ENCODE assay signal across 8 cellular contexts in the genomic region with DNA sequence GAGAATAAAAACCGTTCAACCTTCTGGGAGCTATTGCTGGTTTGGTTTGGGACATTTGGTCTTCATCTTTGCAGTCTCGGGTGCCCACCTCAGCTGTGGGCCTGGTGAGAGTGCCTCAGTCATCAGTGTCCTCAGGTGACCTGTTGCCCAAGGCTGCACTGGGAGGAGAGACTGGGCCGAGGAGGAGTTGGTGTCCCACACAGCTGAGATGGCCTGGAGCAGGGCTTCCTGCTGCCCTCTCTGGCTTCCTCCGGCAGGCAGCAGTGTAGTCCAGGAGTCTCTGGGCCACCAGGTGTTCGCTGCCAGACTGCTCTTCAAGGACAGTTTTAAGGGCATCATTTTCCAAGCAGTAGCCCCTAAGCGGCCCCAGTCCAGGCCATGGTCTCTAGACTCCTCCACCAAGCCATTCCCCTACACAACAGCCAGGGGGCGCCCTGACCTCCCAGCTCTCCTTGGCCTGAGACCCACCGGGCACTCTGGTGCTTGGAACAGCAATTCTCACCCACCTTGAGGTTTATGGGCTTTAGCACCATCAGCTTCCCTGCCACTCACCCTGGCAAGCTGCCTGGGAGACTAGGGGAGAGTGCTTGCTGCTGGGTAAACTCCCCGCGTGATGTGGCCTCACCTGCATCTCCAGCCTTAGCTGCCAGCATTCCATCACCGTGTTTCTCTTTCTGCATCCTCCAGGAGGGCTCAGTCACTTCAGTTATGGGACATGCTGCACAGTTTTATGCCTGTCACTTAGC. TPM values are rescaled to one million over a fixed set of nuclear protein-coding genes. Genes with fewer than 3 reads are reported as not detected.
DNase-seq lines count a peak whose midpoint lies in the region; ATAC-seq and TF ChIP-seq lines count a peak whose summit lies in the region.

No MANE protein-coding gene starts in this region.

- peaks cover 27 to 50% (median 30%) of the 10 kb centered on the region in 3 donors for H3K4me1 Mint-ChIP-seq in CD8-positive, alpha-beta memory T cell
- H3K4me1 Mint-ChIP-seq in central memory CD8-positive, alpha-beta T cell, result peaks cover 33% of the 10 kb centered on the region

- CTCF ChIA-PET in CD8-positive, alpha-beta memory T cell (lab: Charles Lee), result interaction anchor here (0.8 to 8.8 kb wide), 20 partner anchors 9 to 231 kb away, joined by 3 to 99 read pairs (median 10); partner anchors contain the start of genes FCN3, MAP3K6, SYTL1 and TMEM222

- no peaks in the 10 kb centered on the region for H3K9me3 ChIP-seq in CD8-positive, alpha-beta memory T cell (ENCODE audit: low read length)
- H3K9me3 ChIP-seq in right lobe of liver (no peaks in the 10 kb centered on the region), stomach (no peaks in the 10 kb centered on the region)

- H3K27ac ChIP-seq in CD8-positive, alpha-beta memory T cell (ENCODE audit: low read depth, low read length), result no peak overlapping the region
- H3K27ac ChIP-seq in right lobe of liver (no peak overlapping the region), stomach (peak overlapping the region in 1 of 5 donors; percentile 8)

- H3K9me3 Mint-ChIP-seq in CD8-positive, alpha-beta memory T cell, result no peaks in the 10 kb centered on the region
- H3K9me3 Mint-ChIP-seq in central memory CD8-positive, alpha-beta T cell, result no peaks in the 10 kb centered on the region

- no peak overlapping the region for H3K4me3 ChIP-seq in CD8-positive, alpha-beta memory T cell (ENCODE audit: low read length)
- H3K4me3 ChIP-seq in right lobe of liver (no peak overlapping the region), stomach (no peak overlapping the region)

- POLR2A ChIA-PET in CD8-positive, alpha-beta memory T cell (lab: Charles Lee), result interaction anchor here (0.7 to 1.7 kb wide), 2 partner anchors 24 to 33 kb away, joined by 3 to 7 read pairs; no protein-coding TSS in a partner anchor

- intact Hi-C loops in right lobe of liver (cut with DNase I) (no loop called here), stomach (cut with DNase I; ENCODE audit: low total_unique reads) (no loop called here)

- H3K4me3 Mint-ChIP-seq in CD8-positive, alpha-beta memory T cell, result peak overlapping the region in 1 of 7 donors; percentile 20
- no peak overlapping the region for H3K4me3 Mint-ChIP-seq in central memory CD8-positive, alpha-beta T cell

- H3K36me3 Mint-ChIP-seq in CD8-positive, alpha-beta memory T cell, result peaks cover 0 to 88% (median 3%) of the 10 kb centered on the region in 3 donors
- H3K36me3 Mint-ChIP-seq in central memory CD8-positive, alpha-beta T cell (ENCODE audit: insufficient read depth), result peaks cover 24% of the 10 kb centered on the region

- DNase-seq in CD8-positive, alpha-beta memory T cell, result peak; percentile 46 to 73 (median 59)
- DNase-seq in HPDE6-E6E7 (ENCODE audit: extremely low spot score), result peak; percentile 38
- peak; percentile 45 for DNase-seq in UCSD-AML1 (lab: John Stamatoyannopoulos, UW; ENCODE audit: unreplicated experiment)
- peak; percentile 32 to 45 for DNase-seq in central memory CD8-positive, alpha-beta T cell (ENCODE audit: low spot score in 2 of 2)
- DNase-seq in right lobe of liver, result peak in 1 of 3 donors; percentile 44
- peak; percentile 63 for DNase-seq in stomach

- H3K27me3 Mint-ChIP-seq in CD8-positive, alpha-beta memory T cell, result no peaks in the 10 kb centered on the region
- H3K27me3 Mint-ChIP-seq in central memory CD8-positive, alpha-beta T cell, result no peaks in the 10 kb centered on the region

- 76% methylated on average over 5 of the region's 11 CpGs for WGBS in right lobe of liver (ENCODE audit: insufficient coverage, low coverage, low lambda C conversion rate, missing lambda C conversion rate)
- WGBS in stomach, 5 donors, result 61 to 69% (median 66%) methylated on average over 8 to 11 of the region's 11 CpGs

- no peak for TF ChIP-seq EP300 in stomach (IDR thresholded peaks at IDR 0.05)

- TF ChIP-seq POLR2A in right lobe of liver (IDR thresholded peaks at IDR 0.05) (no peak), stomach (IDR thresholded peaks at IDR 0.05) (no peak)

- peak overlapping the region in 7 of 8 donors; percentile 9 to 88 (median 71) for H3K27ac Mint-ChIP-seq in CD8-positive, alpha-beta memory T cell
- H3K27ac Mint-ChIP-seq in central memory CD8-positive, alpha-beta T cell (ENCODE audit: low read depth), result peak overlapping the region; percentile 51

- H3K36me3 ChIP-seq in CD8-positive, alpha-beta memory T cell (ENCODE audit: insufficient read depth, low read length), result peaks cover 45% of the 10 kb centered on the region
- H3K36me3 ChIP-seq in right lobe of liver (peaks cover 0 to 29% (median 9%) of the 10 kb centered on the region in 4 donors), stomach (peaks cover 54 to 96% (median 90%) of the 10 kb centered on the region in 4 donors)

- no peaks in the 10 kb centered on the region for H3K27me3 ChIP-seq in CD8-positive, alpha-beta memory T cell (ENCODE audit: insufficient read depth, low read length, poor library complexity, severe bottlenecking)
- no peaks in the 10 kb centered on the region for H3K27me3 ChIP-seq in right lobe of liver
- no peaks in the 10 kb centered on the region for H3K27me3 ChIP-seq in stomach

- TF ChIP-seq CTCF in right lobe of liver (IDR thresholded peaks at IDR 0.05), result peak; percentile 56 to 81 (median 79)
- TF ChIP-seq CTCF in stomach (IDR thresholded peaks at IDR 0.05), result peak in 5 of 7 experiments; percentile 74 to 89 (median 82)

- peak; percentile 67 for ATAC-seq in central memory CD8-positive, alpha-beta T cell (replicated peaks; ENCODE audit: extremely low read depth, poor library complexity, severe bottlenecking)
- ATAC-seq in right lobe of liver (peak; percentile 61 to 74 (median 72)), HG03196 (IDR thresholded peaks at IDR 0.05; ENCODE audit: unreplicated experiment) (no peak), HG03108 (IDR thresholded peaks at IDR 0.05; ENCODE audit: unreplicated experiment) (no peak)

- H3K4me1 ChIP-seq in CD8-positive, alpha-beta memory T cell (ENCODE audit: insufficient read depth, low read length), result peaks cover 16% of the 10 kb centered on the region
- H3K4me1 ChIP-seq in right lobe of liver (no peaks in the 10 kb centered on the region), stomach (peaks cover 0 to 25% (median 12%) of the 10 kb centered on the region in 4 donors)

RNA-seq across cellular contexts. Expression of gene SYTL1, which starts 9.1 kb away (rescaled TPM):
- total RNA-seq in CD8-positive, alpha-beta memory T cell, result 10 to 100 TPM; 21.9 to 24.2 TPM
- polyA plus RNA-seq in CD8-positive, alpha-beta memory T cell, result 124 TPM
- total RNA-seq in right lobe of liver (1 to 10 TPM in 1 of 6 experiments, under 1 TPM in 5; 0.37 to 1.7 (median 0.80) TPM), stomach (10 to 100 TPM; 15.6 to 65.1 (median 23.2) TPM)
- polyA plus RNA-seq in stomach, result 100 to 1,000 TPM in 2 of 3 donors, 10 to 100 TPM in 1; 78.5 to 222 (median 137) TPM

RNA-seq across cellular contexts. Expression of gene TMEM222, which starts 10.7 kb away (rescaled TPM):
- 10 to 100 TPM; 52.0 to 54.9 TPM for total RNA-seq in CD8-positive, alpha-beta memory T cell
- polyA plus RNA-seq in CD8-positive, alpha-beta memory T cell, result 65.2 TPM
- total RNA-seq in right lobe of liver, result 10 to 100 TPM; 15.1 to 22.6 (median 19.1) TPM
- 10 to 100 TPM in 3 of 5 donors, 1 to 10 TPM in 2; 1.8 to 18.8 (median 16.5) TPM for total RNA-seq in stomach
- polyA plus RNA-seq in stomach, result 10 to 100 TPM; 28.5 to 39.9 (median 38.6) TPM

RNA-seq across cellular contexts. Expression of gene MAP3K6, which starts 34.1 kb away (rescaled TPM):
- 1 to 10 TPM; 6.9 to 7.1 TPM for total RNA-seq in CD8-positive, alpha-beta memory T cell
- 6.0 TPM for polyA plus RNA-seq in CD8-positive, alpha-beta memory T cell
- total RNA-seq in right lobe of liver, result 10 to 100 TPM in 2 of 6 experiments, 1 to 10 TPM in 4; 4.3 to 14.9 (median 5.6) TPM
- total RNA-seq in stomach, result 10 to 100 TPM; 11.6 to 38.5 (median 25.8) TPM
- polyA plus RNA-seq in stomach, result 100 to 1,000 TPM in 1 of 3 donors, 10 to 100 TPM in 2; 43.4 to 110 (median 48.0) TPM

RNA-seq across cellular contexts. Expression of gene FCN3, which starts 41.9 kb away (rescaled TPM):
- not detected for total RNA-seq in CD8-positive, alpha-beta memory T cell
- polyA plus RNA-seq in CD8-positive, alpha-beta memory T cell, result not detected
- 100 to 1,000 TPM in 4 of 6 experiments, 10 to 100 TPM in 2; 81.6 to 213 (median 111) TPM for total RNA-seq in right lobe of liver
- total RNA-seq in stomach, result 10 to 100 TPM in 1 of 5 donors, 1 to 10 TPM in 1, under 1 TPM in 1, not detected in 2; 0.55 to 15.2 (median 2.8) TPM
- polyA plus RNA-seq in stomach, result 10 to 100 TPM in 1 of 3 donors, 1 to 10 TPM in 2; 4.1 to 10.8 (median 5.0) TPM

RNA-seq across cellular contexts. Expression of gene CD164L2, which starts 50.4 kb away (rescaled TPM):
- not detected for total RNA-seq in CD8-positive, alpha-beta memory T cell
- polyA plus RNA-seq in CD8-positive, alpha-beta memory T cell, result not detected
- total RNA-seq in right lobe of liver, result under 1 TPM in 1 of 6 experiments, not detected in 5; 0.86 TPM
- total RNA-seq in stomach, result not detected
- polyA plus RNA-seq in stomach, result 1 to 10 TPM in 2 of 3 donors, not detected in 1; 1.5 to 8.7 TPM

Comparison
In these comparisons a context has a peak if more than half of its experiments do, and no peak if none do; other contexts are left out.
1. ATAC-seq: peak in central memory CD8-positive, alpha-beta T cell (single experiment) and right lobe of liver (4 of 4); none in HG03196 (single experiment) and HG03108 (single experiment).
2. RNA of gene SYTL1, which starts 9.1 kb away (total RNA-seq): 21.9 to 24.2 TPM in CD8-positive, alpha-beta memory T cell and 15.6 to 65.1 TPM in stomach; 0.37 to 1.7 TPM in right lobe of liver; every median in the first group is over 4 times any median in the second.